ENCODE assay signal across 11 cellular contexts in genomic region chr4:20618010-20618409, GRCh38.
DNase-seq lines count a peak whose midpoint lies in the region; ATAC-seq and TF ChIP-seq lines count a peak whose summit lies in the region.
"Had no signal": no experiment of that assay in that cellular context is flagged by ENCODE, and none has a peak within 500 bp of the region (broad histone marks: within the 10 kb centered on the region; RNA-seq: fewer than 3 reads in every experiment).

No MANE protein-coding gene starts in this region.

- H3K9me3 Mint-ChIP-seq in nephron, result no peaks in the 10 kb centered on the region

- no peaks in the 10 kb centered on the region for H3K27me3 ChIP-seq in cardiac muscle cell
- no peaks in the 10 kb centered on the region for H3K27me3 ChIP-seq in uterus

- H3K4me3 ChIP-seq in cardiac muscle cell (no peak overlapping the region), uterus (no peak overlapping the region)

- peaks cover 42% of the 10 kb centered on the region for H3K36me3 Mint-ChIP-seq in nephron (ENCODE audit: low read depth)

- peaks cover 36% of the 10 kb centered on the region for H3K4me1 Mint-ChIP-seq in nephron

- H3K27ac ChIP-seq in cardiac muscle cell (peak overlapping the region; percentile 49), uterus (peak overlapping the region; percentile 31 to 52)

- H3K27ac Mint-ChIP-seq in nephron, result peak overlapping the region; percentile 80 to 91 (median 84)

- peak; percentile 23 to 58 for ATAC-seq in left cardiac atrium

- peaks cover 3% of the 10 kb centered on the region for H3K27me3 Mint-ChIP-seq in nephron (ENCODE audit: low read depth)

- peak in 1 of 2 donors; percentile 20 for DNase-seq in cardiac muscle cell (ENCODE audit: low read depth in 1 of 2, low spot score in 1 of 2)
- DNase-seq in cardiac septum (ENCODE audit: low spot score), result no peak
- DNase-seq in left cardiac atrium, result no peak
- DNase-seq in uterus, result peak; percentile 37 to 66
- DNase-seq in kidney glomerular epithelial cell (lab: John Stamatoyannopoulos, UW), result no peak
- DNase-seq in activated naive CD4-positive, alpha-beta T cell treated with Interleukin-2 at 50 U/mL for 16 hours, result no peak
- no peak for DNase-seq in SIG-M5 treated with dmso at 0.1 percent for 504 hours (lab: John Stamatoyannopoulos, UW; ENCODE audit: unreplicated experiment)
- DNase-seq: activated T-cell treated with anti-CD3 and anti-CD28 coated beads, Interleukin-2, amount 50 U/mL, for 1 hour; KBM-7; NCI-H1930 had no signal

- H3K9me3 ChIP-seq in cardiac muscle cell (ENCODE audit: low read depth) (no peaks in the 10 kb centered on the region), uterus (no peaks in the 10 kb centered on the region)

- no peaks in the 10 kb centered on the region for H3K4me1 ChIP-seq in cardiac muscle cell (ENCODE audit: low read depth)
- H3K4me1 ChIP-seq in uterus, result peaks cover 0 to 5% of the 10 kb centered on the region in 2 donors

- peaks cover 24% of the 10 kb centered on the region for H3K36me3 ChIP-seq in cardiac muscle cell
- H3K36me3 ChIP-seq in uterus, result no peaks in the 10 kb centered on the region

- TF ChIP-seq CTCF in cardiac muscle cell (IDR thresholded peaks at IDR 0.05; ENCODE audit: low read depth, low read length) (no peak), nephron (IDR thresholded peaks at IDR 0.05; ENCODE audit: unreplicated experiment in 3 of 3) (no peak), uterus (IDR thresholded peaks at IDR 0.05) (no peak)

- intact Hi-C loops in cardiac septum (cut with DNase I) (no loop called here), left cardiac atrium (cut with DNase I) (no loop called here), uterus (cut with DNase I; ENCODE audit: low total_unique reads) (no loop called here)

- peak overlapping the region in 2 of 3 experiments; percentile 11 to 13 for H3K4me3 Mint-ChIP-seq in nephron

- no peak for TF ChIP-seq POLR2A in uterus (IDR thresholded peaks at IDR 0.05)

Comparison
In these comparisons a context has a peak if more than half of its experiments do, and no peak if none do; other contexts are left out.
1. DNase-seq: peak in uterus (2 of 2); none in cardiac septum (single experiment), left cardiac atrium (single experiment), kidney glomerular epithelial cell (single experiment), activated naive CD4-positive, alpha-beta T cell treated with Interleukin-2 at 50 U/mL for 16 hours (single experiment) and SIG-M5 treated with dmso at 0.1 percent for 504 hours (single experiment).